ENCODE assay signal across 18 cellular contexts in genomic region chr7:96304573-96304972, GRCh38. TPM values are rescaled to one million over a fixed set of nuclear protein-coding genes. Genes with fewer than 3 reads are reported as not detected.
DNase-seq lines count a peak whose midpoint lies in the region; ATAC-seq and TF ChIP-seq lines count a peak whose summit lies in the region.
"Had no signal": no experiment of that assay in that cellular context is flagged by ENCODE, and none has a peak within 500 bp of the region (broad histone marks: within the 10 kb centered on the region; RNA-seq: fewer than 3 reads in every experiment).

No MANE protein-coding gene starts in this region.

- H3K4me3 Mint-ChIP-seq in stimulated activated memory B cell treated with anti-CD40 and anti-IgM and Interleukin-4, amounts not matched to agents 10 μg/mL and 1 μg/mL and 100 μg/mL, for 72 hours = no peak overlapping the region
- H3K4me3 Mint-ChIP-seq: activated naive CD8-positive, alpha-beta T cell treated with anti-CD3 and anti-CD28 coated beads, Interleukin-2, amount 10 ng/mL, durations not matched to agents 7 days and 5 days had no signal

- H3K36me3 ChIP-seq in brain microvascular endothelial cell (replicated peaks) (no peaks in the 10 kb centered on the region), testis (ENCODE audit: low read depth, missing control alignments) (no peaks in the 10 kb centered on the region)

- no peak for DNase-seq in activated naive CD4-positive, alpha-beta T cell treated with anti-CD3 and anti-CD28 coated beads, Interleukin-2, amount 50 U/mL, for 72 hours (ENCODE audit: low spot score in 2 of 2)
- no peak for DNase-seq in activated naive CD4-positive, alpha-beta T cell (lab: John Stamatoyannopoulos, UW)
- DNase-seq in NCI-H69 (lab: John Stamatoyannopoulos, UW) = peak; percentile 53
- DNase-seq in epithelial cell of esophagus (ENCODE audit: low read depth) = peak; percentile 76
- DNase-seq in brain microvascular endothelial cell = no peak
- DNase-seq in testis = no peak
- DNase-seq: activated CD4-positive, alpha-beta T cell treated with anti-CD3 and anti-CD28 coated beads, Interleukin-2, amount 50 U/mL, for 4 hours; activated naive CD8-positive, alpha-beta T cell treated with anti-CD3 and anti-CD28 coated beads, Interleukin-2, amount 10 ng/mL, durations not matched to agents 7 days and 5 days; AML-193; DMS 273 treated with DMSO at 0.1 percent for 48 hours; glutamatergic neuron; H7; NCI-H1694 treated with DMSO at 0.1 percent for 48 hours; NCI-H526; stimulated activated CD4-positive, alpha-beta T cell treated with anti-CD3 and anti-CD28 coated beads, Interleukin-15, amount 100 ng/mL, for 24 hours had no signal

- no peak for TF ChIP-seq CTCF in epithelial cell of esophagus (IDR thresholded peaks at IDR 0.05; ENCODE audit: insufficient read depth, low read depth, low read length, missing control alignments)
- TF ChIP-seq CTCF in brain microvascular endothelial cell (IDR thresholded peaks at IDR 0.05; ENCODE audit: low read depth, low read length, missing control alignments) = no peak
- no peak for TF ChIP-seq CTCF in testis (IDR thresholded peaks at IDR 0.05)

- TF ChIP-seq POLR2A in testis (IDR thresholded peaks at IDR 0.05) = no peak

- H3K9me3 Mint-ChIP-seq in activated naive CD4-positive, alpha-beta T cell treated with anti-CD3 and anti-CD28 coated beads, Interleukin-2, amount 50 U/mL, for 72 hours = peaks cover 0 to 4% of the 10 kb centered on the region in 2 donors
- H3K9me3 Mint-ChIP-seq in stimulated activated memory B cell treated with anti-CD40 and anti-IgM and Interleukin-4, amounts not matched to agents 10 μg/mL and 1 μg/mL and 100 μg/mL, for 72 hours = no peaks in the 10 kb centered on the region
- H3K9me3 Mint-ChIP-seq: activated naive CD8-positive, alpha-beta T cell treated with anti-CD3 and anti-CD28 coated beads, Interleukin-2, amount 10 ng/mL, durations not matched to agents 7 days and 5 days had no signal

- in situ Hi-C loops in brain microvascular endothelial cell (cut with HindIII; ENCODE audit: low pct_ligation_motif_present, low sequenced_read_pairs) = no loop called here

- H3K27me3 Mint-ChIP-seq in stimulated activated memory B cell treated with anti-CD40 and anti-IgM and Interleukin-4, amounts not matched to agents 10 μg/mL and 1 μg/mL and 100 μg/mL, for 72 hours = no peaks in the 10 kb centered on the region
- H3K27me3 Mint-ChIP-seq: activated naive CD8-positive, alpha-beta T cell treated with anti-CD3 and anti-CD28 coated beads, Interleukin-2, amount 10 ng/mL, durations not matched to agents 7 days and 5 days had no signal

- H3K27ac ChIP-seq in brain microvascular endothelial cell = no peak overlapping the region
- H3K27ac ChIP-seq in testis = no peak overlapping the region
- H3K27ac ChIP-seq: parathyroid adenoma had no signal

- peaks cover 51% of the 10 kb centered on the region for H3K4me1 Mint-ChIP-seq in stimulated activated memory B cell treated with anti-CD40 and anti-IgM and Interleukin-4, amounts not matched to agents 10 μg/mL and 1 μg/mL and 100 μg/mL, for 72 hours

- H3K9me3 ChIP-seq in testis = no peaks in the 10 kb centered on the region

- H3K4me1 ChIP-seq in testis = no peaks in the 10 kb centered on the region

- ATAC-seq in activated naive CD4-positive, alpha-beta T cell treated with anti-CD3 and anti-CD28 coated beads, Interleukin-2, amount 50 U/mL, for 72 hours = peak; percentile 16 to 17
- no peak for ATAC-seq in stimulated activated memory B cell treated with anti-CD40 and anti-IgM and Interleukin-4, amounts not matched to agents 10 μg/mL and 1 μg/mL and 100 μg/mL, for 72 hours
- ATAC-seq in HG03469 (IDR thresholded peaks at IDR 0.05; ENCODE audit: unreplicated experiment) = no peak

- peaks cover 11 to 23% of the 10 kb centered on the region in 2 donors for H3K36me3 Mint-ChIP-seq in activated naive CD4-positive, alpha-beta T cell treated with anti-CD3 and anti-CD28 coated beads, Interleukin-2, amount 50 U/mL, for 72 hours
- peaks cover 28% of the 10 kb centered on the region for H3K36me3 Mint-ChIP-seq in stimulated activated memory B cell treated with anti-CD40 and anti-IgM and Interleukin-4, amounts not matched to agents 10 μg/mL and 1 μg/mL and 100 μg/mL, for 72 hours

- 87 to 97% methylated on average over 3 of the region's 3 CpGs for WGBS in testis, 2 donors

- peak overlapping the region; percentile 65 to 87 for H3K27ac Mint-ChIP-seq in activated naive CD4-positive, alpha-beta T cell treated with anti-CD3 and anti-CD28 coated beads, Interleukin-2, amount 50 U/mL, for 72 hours
- peak overlapping the region; percentile 19 for H3K27ac Mint-ChIP-seq in stimulated activated memory B cell treated with anti-CD40 and anti-IgM and Interleukin-4, amounts not matched to agents 10 μg/mL and 1 μg/mL and 100 μg/mL, for 72 hours
- H3K27ac Mint-ChIP-seq: activated naive CD8-positive, alpha-beta T cell treated with anti-CD3 and anti-CD28 coated beads, Interleukin-2, amount 10 ng/mL, durations not matched to agents 7 days and 5 days had no signal

- intact Hi-C loops in testis (cut with DNase I; ENCODE audit: low total_unique reads) = no loop called here

- H3K4me3 ChIP-seq in epithelial cell of esophagus (ENCODE audit: low read length) (no peak overlapping the region), brain microvascular endothelial cell (ENCODE audit: low read depth, low read length) (no peak overlapping the region), testis (no peak overlapping the region)

- H3K27me3 ChIP-seq in brain microvascular endothelial cell (replicated peaks) = no peaks in the 10 kb centered on the region
- no peaks in the 10 kb centered on the region for H3K27me3 ChIP-seq in testis

RNA-seq across cellular contexts. Expression of gene SLC25A13, which starts 17.3 kb away (rescaled TPM):
- 10 to 100 TPM; 13.2 to 13.7 TPM for total RNA-seq in activated naive CD4-positive, alpha-beta T cell treated with anti-CD3 and anti-CD28 coated beads, Interleukin-2, amount 50 U/mL, for 72 hours
- total RNA-seq in testis = 10 to 100 TPM; 35.4 to 49.1 TPM
- 13.2 TPM for polyA plus RNA-seq in testis (ENCODE audit: insufficient read depth, low read depth, low replicate concordance)

Comparison
In these comparisons a context has a peak if more than half of its experiments do, and no peak if none do; other contexts are left out.
1. ATAC-seq: peak in activated naive CD4-positive, alpha-beta T cell treated with anti-CD3 and anti-CD28 coated beads, Interleukin-2, amount 50 U/mL, for 72 hours (2 of 2); none in stimulated activated memory B cell treated with anti-CD40 and anti-IgM and Interleukin-4, amounts not matched to agents 10 μg/mL and 1 μg/mL and 100 μg/mL, for 72 hours (single experiment) and HG03469 (single experiment).
2. DNase-seq: peak in NCI-H69 (single experiment) and epithelial cell of esophagus (single experiment); none in activated naive CD4-positive, alpha-beta T cell treated with anti-CD3 and anti-CD28 coated beads, Interleukin-2, amount 50 U/mL, for 72 hours (0 of 2), activated naive CD4-positive, alpha-beta T cell (0 of 4), brain microvascular endothelial cell (single experiment) and testis (single experiment).